23 cellular contexts compared by ENCODE assay signal in genomic region chr21:41729701-41730368, GRCh38. TPM values are rescaled to one million over a fixed set of nuclear protein-coding genes. Genes with fewer than 3 reads are reported as not detected.
DNase-seq lines count a peak whose midpoint lies in the region; ATAC-seq, FAIRE-seq and TF ChIP-seq lines count a peak whose summit lies in the region.
"Had no signal": no experiment of that assay in that cellular context is flagged by ENCODE, and none has a peak within 500 bp of the region (broad histone marks: within the 10 kb centered on the region; RNA-seq: fewer than 3 reads in every experiment).

No MANE protein-coding gene starts in this region.

- peaks cover 7 to 22% (median 19%) of the 10 kb centered on the region in 4 experiments for H3K27me3 ChIP-seq in H1 (replicated peaks in 1 of 4; ENCODE audit: control insufficient read depth in 3 of 4, extremely low read depth in 1 of 4, insufficient read depth in 3 of 4, low read length in 3 of 4)
- H3K27me3 ChIP-seq in small intestine (ENCODE audit: control insufficient read depth in 2 of 2, insufficient read depth in 2 of 2, low read length in 2 of 2), result peaks cover 0 to 11% of the 10 kb centered on the region in 2 donors

- no peak overlapping the region for H2AFZ ChIP-seq in OCI-LY7 (ENCODE audit: low read length)
- no peak overlapping the region for H2AFZ ChIP-seq in H1 (ENCODE audit: low read length)
- H2AFZ ChIP-seq: GM23248 had no signal

- H3K9me3 ChIP-seq in OCI-LY7 (ENCODE audit: low read length) (no peaks in the 10 kb centered on the region), H1 (ENCODE audit: insufficient read depth in 2 of 2, low read depth in 1 of 2, low read length in 1 of 2) (no peaks in the 10 kb centered on the region; a peak in 1 of 4 replicates), small intestine (ENCODE audit: control insufficient read depth, low read depth) (no peaks in the 10 kb centered on the region)

- no peak overlapping the region for H3K4me3 ChIP-seq in OCI-LY7 (ENCODE audit: low read depth, low read length, poor library complexity, severe bottlenecking)
- no peak overlapping the region for H3K4me3 ChIP-seq in H1 (ENCODE audit: extremely low read depth in 1 of 4, insufficient read depth in 2 of 4, low read depth in 3 of 4, low read length in 4 of 4)
- H3K4me3 ChIP-seq in small intestine (ENCODE audit: low read depth in 1 of 2, low read length in 2 of 2), result no peak overlapping the region
- H3K4me3 ChIP-seq: GM12878, GM23248 had no signal

- 0 out of 2 replicates have a peak overlapping the region, but pooled peaks have one; percentile 72 for H2BK15ac ChIP-seq in H1 (ENCODE audit: low read length)

- CTCF ChIA-PET in OCI-LY7 (lab: Charles Lee; ENCODE audit: unreplicated experiment), result interaction anchor here (0.6 kb wide), 1 partner anchor 235 kb away, joined by 3 read pairs; no protein-coding TSS in a partner anchor
- CTCF ChIA-PET in H1 (lab: Charles Lee; ENCODE audit: partially characterized antibody), result no interaction called here

- 82% methylated on average over 17 of the region's 17 CpGs; no CpG with 5 or more reads in 1 of the 2 experiments for WGBS in H1 (ENCODE audit: extremely low coverage in 1 of 2, insufficient coverage in 1 of 2, insufficient read length in 1 of 2, insufficient replicate concordance in 2 of 2, low coverage in 1 of 2, low lambda C conversion rate in 2 of 2, missing lambda C conversion rate in 1 of 2), 2 experiments
- WGBS in small intestine, 3 donors, result 41 to 62% (median 47%) methylated on average over 17 of the region's 17 CpGs

- no peak overlapping the region for H3K4ac ChIP-seq in H1 (replicated peaks; ENCODE audit: insufficient read length, low read depth, low read length)

- peak overlapping the region; percentile 25 for H4K91ac ChIP-seq in H1 (replicated peaks; ENCODE audit: insufficient read length, low read length)

- POLR2A ChIA-PET in OCI-LY7 (lab: Charles Lee) (no interaction called here), H1 (lab: Charles Lee; ENCODE audit: partially characterized antibody) (no interaction called here)

- no peak overlapping the region for H3K56ac ChIP-seq in H1 (replicated peaks; ENCODE audit: insufficient read length, low read depth, low read length)

- no peaks in the 10 kb centered on the region for H3K79me2 ChIP-seq in OCI-LY7 (ENCODE audit: insufficient read depth, low read depth, low read length)
- H3K79me2 ChIP-seq in H1 (ENCODE audit: control insufficient read depth in 1 of 2, insufficient read depth in 2 of 2, low read length in 2 of 2), result no peaks in the 10 kb centered on the region

- H3K9me2 ChIP-seq in OCI-LY7 (ENCODE audit: insufficient read depth, low read length), result no peaks in the 10 kb centered on the region

- no peak for TF ChIP-seq RAD21 in H1 (IDR thresholded peaks at IDR 0.05 in 1 of 2, conservative IDR thresholded peaks at IDR 0.05 in 1 of 2; ENCODE audit: low read depth in 2 of 2, low read length in 2 of 2)

- no peak overlapping the region for H3K14ac ChIP-seq in H1 (ENCODE audit: insufficient read length)

- no peak overlapping the region for H2BK20ac ChIP-seq in H1 (ENCODE audit: low read length)

- H4K5ac ChIP-seq in H1 (ENCODE audit: insufficient read length, low read depth, low read length), result no peak overlapping the region

- peak; percentile 72 for ATAC-seq in left colon
- no peak for ATAC-seq in GM19452 (IDR thresholded peaks at IDR 0.05; ENCODE audit: unreplicated experiment)
- ATAC-seq in sciatic nerve, result no peak
- ATAC-seq in HG03097 (IDR thresholded peaks at IDR 0.05; ENCODE audit: low FRiP score, unreplicated experiment), result no peak
- ATAC-seq: GM12878 had no signal

- no peak overlapping the region; the same call in 1 of the 2 replicates for H2BK5ac ChIP-seq in H1 (ENCODE audit: low read depth, low read length)

- peaks cover 10% of the 10 kb centered on the region; the same call in 1 of the 2 replicates for H3K23me2 ChIP-seq in H1 (ENCODE audit: low read depth, low read length)

- TF ChIP-seq POLR2A in H1 (IDR thresholded peaks at IDR 0.05; ENCODE audit: control extremely low read depth in 1 of 2, low read depth in 2 of 2, low read length in 2 of 2), result no peak

- intact Hi-C loops in OCI-LY7 (cut with micrococcal nuclease; ENCODE audit: unreplicated experiment) (no loop called here), left colon (cut with DNase I, micrococcal nuclease) (no loop called here), sciatic nerve (cut with DNase I) (no loop called here)

- H3K79me1 ChIP-seq in H1 (ENCODE audit: low read depth, low read length), result no peaks in the 10 kb centered on the region

- H3K9ac ChIP-seq in H1 (replicated peaks in 1 of 4; ENCODE audit: extremely low read depth in 1 of 4, low read depth in 3 of 4, low read length in 3 of 4), result no peak overlapping the region
- H3K9ac ChIP-seq: GM23248, KMS-11 had no signal

- H4K8ac ChIP-seq in H1 (ENCODE audit: extremely low read depth, insufficient read depth, low read length), result no peak overlapping the region

- H4K20me1 ChIP-seq in OCI-LY7 (ENCODE audit: insufficient read depth, low read length), result no peaks in the 10 kb centered on the region
- no peaks in the 10 kb centered on the region for H4K20me1 ChIP-seq in H1 (replicated peaks in 1 of 2; ENCODE audit: control insufficient read depth in 1 of 2, insufficient read depth in 2 of 2, low read length in 2 of 2)

- H3K4me2 ChIP-seq in OCI-LY7 (ENCODE audit: low read length) (peak overlapping the region; percentile 43), H1 (ENCODE audit: insufficient read depth in 1 of 2, low read depth in 2 of 2, low read length in 2 of 2) (no peak overlapping the region)
- H3K4me2 ChIP-seq: KMS-11 had no signal

- H2BK12ac ChIP-seq in H1 (ENCODE audit: low read depth, low read length), result peak overlapping the region; percentile 27; the same call in 1 of the 2 replicates

- no peak overlapping the region; the same call in 1 of the 2 replicates for H3K18ac ChIP-seq in H1 (ENCODE audit: extremely low read depth, low read length)

- no peak overlapping the region for H2BK120ac ChIP-seq in H1 (replicated peaks; ENCODE audit: low read depth, low read length)

- DNase-seq in OCI-LY7 (ENCODE audit: low spot score), result peak; percentile 10
- no peak for DNase-seq in H1 (ENCODE audit: low read depth in 1 of 2, low spot score in 2 of 2)
- DNase-seq in left colon, result no peak
- DNase-seq in small intestine, result peak; percentile 68
- no peak for DNase-seq in sciatic nerve (ENCODE audit: low spot score)
- DNase-seq: CD4-positive, CD25-positive, alpha-beta regulatory T cell; COR-L47; DMS 273 treated with DMSO at 0.1 percent for 48 hours; DMS79 treated with DMSO at 0.1 percent for 48 hours; GM23248; HCEC 1CT; NCI-H1092 treated with DMSO at 0.1 percent for 48 hours; NCI-H1436 treated with DMSO at 0.1 percent for 48 hours; NCI-H1930; NCI-H2227 treated with DMSO at 0.1 percent for 48 hours; NCI-H510A; NCI-H748 treated with DMSO at 0.1 percent for 48 hours; OCI-M1; SHP77 had no signal

- H3K27ac ChIP-seq in OCI-LY7 (ENCODE audit: low read depth, low read length, poor library complexity, severe bottlenecking) (no peak overlapping the region), H1 (ENCODE audit: low read depth, low read length) (no peak overlapping the region), small intestine (ENCODE audit: low read depth in 1 of 2, low read length in 1 of 2) (no peak overlapping the region)
- H3K27ac ChIP-seq: GM23248, KMS-11 had no signal

- TF ChIP-seq EP300 in H1 (IDR thresholded peaks at IDR 0.05; ENCODE audit: borderline replicate concordance in 1 of 2, low read depth in 2 of 2, low read length in 2 of 2), result no peak

- BruUV-seq in OCI-LY7 (replicated peaks; lab: Mats Ljungman, UMichigan), result no TSS peak

- H3K36me3 ChIP-seq in OCI-LY7 (ENCODE audit: insufficient read depth, low read length) (no peaks in the 10 kb centered on the region), H1 (ENCODE audit: control insufficient read depth in 2 of 4, insufficient read depth in 4 of 4, low read length in 3 of 4) (no peaks in the 10 kb centered on the region), small intestine (ENCODE audit: control insufficient read depth in 2 of 2, insufficient read depth in 2 of 2, low read length in 2 of 2) (no peaks in the 10 kb centered on the region)

- H3K23ac ChIP-seq in H1 (ENCODE audit: insufficient read length), result no peak overlapping the region

- no peak for TF ChIP-seq CTCF in OCI-LY7 (conservative IDR thresholded peaks at IDR 0.05; ENCODE audit: low read length)
- TF ChIP-seq CTCF in H1 (IDR thresholded peaks at IDR 0.05; ENCODE audit: control extremely low read depth in 1 of 3, insufficient read depth in 1 of 3, low read depth in 1 of 3, low read length in 3 of 3), result no peak

- FAIRE-seq in H1 (lab: Jason Lieb, UNC) (no peak), small intestine (lab: Jason Lieb, UNC) (no peak)
- FAIRE-seq: GM12878 had no signal

- peaks cover 17% of the 10 kb centered on the region for H3K4me1 ChIP-seq in OCI-LY7 (ENCODE audit: insufficient read depth, low read length, poor library complexity, severe bottlenecking)
- H3K4me1 ChIP-seq in H1 (replicated peaks in 1 of 4; ENCODE audit: control insufficient read depth in 3 of 4, insufficient read depth in 4 of 4, low read length in 3 of 4), result peaks cover 0 to 19% (median 10%) of the 10 kb centered on the region in 4 experiments; a peak in 5 of 7 replicates
- no peaks in the 10 kb centered on the region for H3K4me1 ChIP-seq in small intestine (ENCODE audit: control insufficient read depth in 2 of 2, insufficient read depth in 1 of 2, low read depth in 1 of 2, low read length in 1 of 2)

- H2AK5ac ChIP-seq in H1 (ENCODE audit: low read depth, low read length), result no peak overlapping the region

TF ChIP-seq in H1, 55 proteins besides CTCF, POLR2A, EP300 and RAD21 (continues in another document):
- TF ChIP-seq POU5F1 (IDR thresholded peaks at IDR 0.05; ENCODE audit: low read depth, low read length), result no peak
- TF ChIP-seq RFX5 (IDR thresholded peaks at IDR 0.05; ENCODE audit: borderline replicate concordance, low read depth, low read length), result no peak
- no peak for TF ChIP-seq SUZ12 (IDR thresholded peaks at IDR 0.05; ENCODE audit: low read length)
- no peak for TF ChIP-seq PHF8 (conservative IDR thresholded peaks at IDR 0.05; ENCODE audit: low read depth, low read length)
- TF ChIP-seq BACH1 (IDR thresholded peaks at IDR 0.05; ENCODE audit: low read length), result no peak

RNA-seq across cellular contexts. Expression of gene RIPK4, which starts 37.0 kb away (rescaled TPM):
- 0.13 and 0.19 TPM in 2 replicates for total RNA-seq in OCI-LY7 (2014; rRNA removed; shearing (Covaris generic))
- total RNA-seq in OCI-LY7 (2022) (0.08 TPM in 1 of 2 replicates, not detected in the other), left colon (10 to 100 TPM; 11.0 to 16.0 TPM), sciatic nerve (0.09 TPM)
- 4.5 and 5.6 TPM in 2 replicates for total RNA-seq in H1 (2021; fragmentation: NEBNext Ultra II Directional; extraction: Animal tissue kit (Norgen Biotek cat#: 25700))
- polyA plus RNA-seq in H1 (2011; rRNA removed) (2.7 and 4.5 TPM in 2 replicates), small intestine (10 to 100 TPM in 2 of 3 donors, 1 to 10 TPM in 1; 9.7 to 20.8 (median 20.1) TPM)
- 2.8 TPM for polyA plus RNA-seq in H1 (2011; cell fraction: cytosol; rRNA removed)
- polyA plus RNA-seq in H1 (2011; cell fraction: nucleus; rRNA removed), result 4.9 TPM
- polyA plus RNA-seq in H1 (2012, experiment 1 of 2), result 2.6 to 5.4 TPM (median 5.1 TPM) in 4 replicates
- polyA plus RNA-seq in H1 (2012, experiment 2 of 2), result 4.1 TPM
- polyA plus RNA-seq in H1 (2013, experiment 1 of 2), result 1.8 TPM
- polyA plus RNA-seq in H1 (2013, experiment 2 of 2), result 1.7 TPM
- 2.7 and 3.5 TPM in 2 replicates for polyA minus RNA-seq in H1 (2011; rRNA and poly(A)+ RNA removed)
- 3.4 TPM for polyA minus RNA-seq in H1 (2011; cell fraction: cytosol; rRNA and poly(A)+ RNA removed)
- 3.7 TPM for polyA minus RNA-seq in H1 (2011; cell fraction: nucleus; rRNA and poly(A)+ RNA removed)
- polyA plus RNA-seq: GM12878 had no signal

Comparison
In these comparisons a context has a peak if more than half of its experiments do, and no peak if none do; other contexts are left out.
1. DNase-seq: peak in OCI-LY7 (single experiment) and small intestine (single experiment); none in H1 (0 of 2), left colon (0 of 2) and sciatic nerve (single experiment).